13 cellular contexts compared by ENCODE assay signal in the genomic region with DNA sequence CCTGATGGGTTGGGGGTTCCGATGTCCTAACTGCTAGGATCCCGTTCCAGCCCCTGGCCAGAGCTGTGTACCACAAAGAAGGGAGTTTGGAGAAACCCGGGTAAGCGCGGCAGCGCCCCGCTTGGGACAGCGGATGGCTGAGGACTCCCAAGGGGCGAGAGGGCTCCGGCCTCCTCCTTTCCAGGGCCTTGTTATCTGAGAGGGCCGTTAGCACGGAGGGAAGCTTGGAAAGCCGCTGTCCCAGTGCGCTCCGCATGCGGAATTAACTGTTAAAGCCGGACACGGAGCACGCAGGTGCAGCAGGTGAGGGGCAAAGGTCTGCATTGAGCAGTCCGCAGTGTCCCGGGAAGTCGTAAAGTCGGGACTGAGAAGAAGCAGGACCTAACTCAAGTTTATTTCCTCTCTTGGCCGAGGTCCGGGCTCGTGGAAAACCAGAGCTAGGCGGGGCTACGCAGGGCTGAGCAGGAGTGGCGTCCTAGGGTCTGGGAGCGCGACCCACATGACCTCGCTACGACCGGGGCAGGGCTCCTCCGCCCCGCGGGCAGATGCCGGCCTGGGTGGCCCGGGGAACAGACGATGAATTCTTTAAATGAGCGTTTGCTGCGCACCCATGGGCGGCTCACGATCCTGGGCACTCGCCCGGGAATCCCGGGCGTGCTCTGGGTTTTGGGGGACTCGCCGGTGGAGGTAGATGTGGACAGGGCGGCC. TPM values are rescaled to one million over a fixed set of nuclear protein-coding genes. Genes with fewer than 3 reads are reported as not detected.
A peak's percentile ranks its signal among the peaks of the same experiment; 100 is the strongest.
DNase-seq lines count a peak whose midpoint lies in the region; ATAC-seq and TF ChIP-seq lines count a peak whose summit lies in the region.
"Had no signal": no experiment of that assay in that cellular context is flagged by ENCODE, and none has a peak within 500 bp of the region (broad histone marks: within the 10 kb centered on the region; RNA-seq: fewer than 3 reads in every experiment).

No MANE protein-coding gene starts in this region.

- DNase-seq in activated CD8-positive, alpha-beta memory T cell treated with anti-CD3 and anti-CD28 coated beads, Interleukin-2, amount 50 U/mL, for 48 hours, result peak; percentile 66
- no peak for DNase-seq in activated CD8-positive, alpha-beta memory T cell treated with anti-CD3 and anti-CD28 coated beads for 24 hours
- no peak for DNase-seq in activated T-helper 1 cell treated with anti-CD3 and anti-CD28 coated beads, Interleukin-12 subunit alpha, Interleukin-12 subunit beta, Interleukin-2, Interleukin-4 antibody, amounts not matched to agents 30 ng/mL and 10 ng/mL and 1 ng/mL, durations not matched to agents 14 hours and 24 hours and 36 hours (ENCODE audit: low spot score)
- DNase-seq in left lobe of liver (ENCODE audit: low spot score) (no peak), prostate gland (ENCODE audit: low spot score) (no peak), NCI-H146 (lab: John Stamatoyannopoulos, UW) (no peak)
- DNase-seq in stimulated activated naive B cell treated with anti-CD40 and anti-IgM and Interleukin-4, amounts not matched to agents 10 μg/mL and 1 μg/mL and 100 μg/mL, for 72 hours, result no peak
- DNase-seq: activated CD4-positive, alpha-beta T cell treated with anti-CD3 and anti-CD28 coated beads for 1 hour; AML-193; NK-92 treated with Interleukin-12 subunit alpha and Interleukin-12 subunit beta, amount 100 ng/mL, for 24 hours; uterus had no signal

- H3K4me3 ChIP-seq in prostate gland, result no peak overlapping the region
- H3K4me3 ChIP-seq: K562, uterus had no signal

- no peak for TF ChIP-seq CTCF in prostate gland (IDR thresholded peaks at IDR 0.05)

- peak overlapping the region; percentile 75 for H3K27ac Mint-ChIP-seq in activated T-helper 1 cell treated with anti-CD3 and anti-CD28 coated beads, Interleukin-12 subunit alpha, Interleukin-12 subunit beta, Interleukin-2, Interleukin-4 antibody, amounts not matched to agents 30 ng/mL and 10 ng/mL and 1 ng/mL, durations not matched to agents 14 hours and 24 hours and 36 hours
- H3K27ac Mint-ChIP-seq in stimulated activated naive B cell treated with anti-CD40 and anti-IgM and Interleukin-4, amounts not matched to agents 10 μg/mL and 1 μg/mL and 100 μg/mL, for 72 hours, result peak overlapping the region; percentile 89

- intact Hi-C loops in activated T-helper 1 cell treated with anti-CD3 and anti-CD28 coated beads, Interleukin-12 subunit alpha, Interleukin-12 subunit beta, Interleukin-2, Interleukin-4 antibody, amounts not matched to agents 30 ng/mL and 10 ng/mL and 1 ng/mL, durations not matched to agents 14 hours and 24 hours and 36 hours (cut with micrococcal nuclease), result no loop called here
- intact Hi-C loops in prostate gland (cut with DNase I), result no loop called here

- H3K27me3 Mint-ChIP-seq in activated T-helper 1 cell treated with anti-CD3 and anti-CD28 coated beads, Interleukin-12 subunit alpha, Interleukin-12 subunit beta, Interleukin-2, Interleukin-4 antibody, amounts not matched to agents 30 ng/mL and 10 ng/mL and 1 ng/mL, durations not matched to agents 14 hours and 24 hours and 36 hours (ENCODE audit: insufficient read depth), result peaks cover 78% of the 10 kb centered on the region
- peaks cover 77 to 86% of the 10 kb centered on the region in 2 donors for H3K27me3 Mint-ChIP-seq in stimulated activated naive B cell treated with anti-CD40 and anti-IgM and Interleukin-4, amounts not matched to agents 10 μg/mL and 1 μg/mL and 100 μg/mL, for 72 hours

- ATAC-seq in left lobe of liver, result peak; percentile 67
- no peak for ATAC-seq in stimulated activated naive B cell treated with anti-CD40 and anti-IgM and Interleukin-4, amounts not matched to agents 10 μg/mL and 1 μg/mL and 100 μg/mL, for 72 hours (replicated peaks)
- ATAC-seq in HG02610 (IDR thresholded peaks at IDR 0.05; ENCODE audit: unreplicated experiment), result no peak
- ATAC-seq: K562 had no signal

- peaks cover 17% of the 10 kb centered on the region for H3K4me1 Mint-ChIP-seq in activated T-helper 1 cell treated with anti-CD3 and anti-CD28 coated beads, Interleukin-12 subunit alpha, Interleukin-12 subunit beta, Interleukin-2, Interleukin-4 antibody, amounts not matched to agents 30 ng/mL and 10 ng/mL and 1 ng/mL, durations not matched to agents 14 hours and 24 hours and 36 hours (ENCODE audit: low read depth)
- H3K4me1 Mint-ChIP-seq in stimulated activated naive B cell treated with anti-CD40 and anti-IgM and Interleukin-4, amounts not matched to agents 10 μg/mL and 1 μg/mL and 100 μg/mL, for 72 hours, result peaks cover 28 to 66% of the 10 kb centered on the region in 2 donors

- no peak overlapping the region for H3K27ac ChIP-seq in prostate gland
- H3K27ac ChIP-seq: uterus had no signal

- TF ChIP-seq POLR2A in prostate gland (IDR thresholded peaks at IDR 0.05), result no peak

- H3K27me3 ChIP-seq in prostate gland (replicated peaks; ENCODE audit: insufficient read depth), result peaks cover 65% of the 10 kb centered on the region

- H3K36me3 Mint-ChIP-seq in activated T-helper 1 cell treated with anti-CD3 and anti-CD28 coated beads, Interleukin-12 subunit alpha, Interleukin-12 subunit beta, Interleukin-2, Interleukin-4 antibody, amounts not matched to agents 30 ng/mL and 10 ng/mL and 1 ng/mL, durations not matched to agents 14 hours and 24 hours and 36 hours (ENCODE audit: low read depth), result peaks cover 1% of the 10 kb centered on the region
- no peaks in the 10 kb centered on the region for H3K36me3 Mint-ChIP-seq in stimulated activated naive B cell treated with anti-CD40 and anti-IgM and Interleukin-4, amounts not matched to agents 10 μg/mL and 1 μg/mL and 100 μg/mL, for 72 hours

- peaks cover 14% of the 10 kb centered on the region for H3K4me1 ChIP-seq in prostate gland (replicated peaks)

- H3K9me3 Mint-ChIP-seq in activated T-helper 1 cell treated with anti-CD3 and anti-CD28 coated beads, Interleukin-12 subunit alpha, Interleukin-12 subunit beta, Interleukin-2, Interleukin-4 antibody, amounts not matched to agents 30 ng/mL and 10 ng/mL and 1 ng/mL, durations not matched to agents 14 hours and 24 hours and 36 hours, result no peaks in the 10 kb centered on the region
- H3K9me3 Mint-ChIP-seq in stimulated activated naive B cell treated with anti-CD40 and anti-IgM and Interleukin-4, amounts not matched to agents 10 μg/mL and 1 μg/mL and 100 μg/mL, for 72 hours, result no peaks in the 10 kb centered on the region

- H3K36me3 ChIP-seq in prostate gland, result no peaks in the 10 kb centered on the region
- H3K36me3 ChIP-seq: uterus had no signal

- peak overlapping the region; percentile 15 for H3K4me3 Mint-ChIP-seq in activated T-helper 1 cell treated with anti-CD3 and anti-CD28 coated beads, Interleukin-12 subunit alpha, Interleukin-12 subunit beta, Interleukin-2, Interleukin-4 antibody, amounts not matched to agents 30 ng/mL and 10 ng/mL and 1 ng/mL, durations not matched to agents 14 hours and 24 hours and 36 hours
- H3K4me3 Mint-ChIP-seq in stimulated activated naive B cell treated with anti-CD40 and anti-IgM and Interleukin-4, amounts not matched to agents 10 μg/mL and 1 μg/mL and 100 μg/mL, for 72 hours, result peak overlapping the region; percentile 75 to 77

- WGBS in prostate gland, result 5% methylated on average over 47 of the region's 51 CpGs

- H3K9me3 ChIP-seq in prostate gland, result no peaks in the 10 kb centered on the region
- H3K9me3 ChIP-seq: uterus had no signal

RNA-seq across cellular contexts. Expression of gene LHX4, which starts 4.5 kb away (rescaled TPM):
- total RNA-seq in activated T-helper 1 cell treated with anti-CD3 and anti-CD28 coated beads, Interleukin-12 subunit alpha, Interleukin-12 subunit beta, Interleukin-2, Interleukin-4 antibody, amounts not matched to agents 30 ng/mL and 10 ng/mL and 1 ng/mL, durations not matched to agents 14 hours and 24 hours and 36 hours, result not detected in 2 replicates
- total RNA-seq in left lobe of liver, result 0.10 TPM
- total RNA-seq in prostate gland, result not detected
- total RNA-seq: uterus had no signal
